19 cellular contexts compared by ENCODE assay signal in genomic region chr5:87246046-87246445, GRCh38. TPM values are rescaled to one million over a fixed set of nuclear protein-coding genes. Genes with fewer than 3 reads are reported as not detected.
DNase-seq lines count a peak whose midpoint lies in the region; ATAC-seq and FAIRE-seq lines count a peak whose summit lies in the region.
"Had no signal": no experiment of that assay in that cellular context is flagged by ENCODE, and none has a peak within 500 bp of the region (broad histone marks: within the 10 kb centered on the region; RNA-seq: fewer than 3 reads in every experiment).

No MANE protein-coding gene starts in this region.

- H3K27me3 ChIP-seq in small intestine (ENCODE audit: control insufficient read depth in 2 of 2, insufficient read depth in 2 of 2, low read length in 2 of 2), result no peaks in the 10 kb centered on the region

- H3K4me3 ChIP-seq in small intestine (ENCODE audit: low read depth in 1 of 2, low read length in 2 of 2), result no peak overlapping the region
- H3K4me3 ChIP-seq: GM12878, K562 had no signal

- H3K27ac ChIP-seq in small intestine (ENCODE audit: low read depth in 1 of 2, low read length in 1 of 2), result no peak overlapping the region

- H3K9me3 ChIP-seq in small intestine (ENCODE audit: control insufficient read depth, low read depth), result no peaks in the 10 kb centered on the region
- H3K9me3 ChIP-seq: SK-N-SH had no signal

- no peak for FAIRE-seq in small intestine (lab: Jason Lieb, UNC)
- FAIRE-seq: GM12878, K562 had no signal

- H3K36me3 ChIP-seq in small intestine (ENCODE audit: control insufficient read depth in 2 of 2, insufficient read depth in 2 of 2, low read length in 2 of 2), result no peaks in the 10 kb centered on the region

- H3K4me1 ChIP-seq in small intestine (ENCODE audit: control insufficient read depth in 2 of 2, insufficient read depth in 1 of 2, low read depth in 1 of 2, low read length in 1 of 2), result no peaks in the 10 kb centered on the region

- DNase-seq in G401 (ENCODE audit: low spot score) (peak; percentile 47), NCI-H2171 (lab: John Stamatoyannopoulos, UW) (peak; percentile 32), cerebellum (ENCODE audit: low spot score) (peak; percentile 9), pulmonary artery endothelial cell (ENCODE audit: low read depth, low spot score) (peak; percentile 17), small intestine (no peak)
- DNase-seq: GOT3, NCI-H1436, NCI-H2029 treated with DMSO at 0.1 percent for 48 hours, NCI-H510A, PC-3, RPMI8226, SHP77 treated with DMSO at 0.1 percent for 48 hours, SK-N-SH, T-helper 1 cell had no signal

- no peak for ATAC-seq in HG03520 (IDR thresholded peaks at IDR 0.05; ENCODE audit: unreplicated experiment)
- ATAC-seq in HG02678 (IDR thresholded peaks at IDR 0.05; ENCODE audit: unreplicated experiment), result no peak
- ATAC-seq: GM12878, HCT116, K562, PC-3 had no signal

- in situ Hi-C loops in G401 (cut with HindIII; ENCODE audit: low sequenced_read_pairs), result no loop called here

RNA-seq across cellular contexts. Expression of gene RASA1, which starts 21.6 kb away (rescaled TPM):
- total RNA-seq in G401 (2014; rRNA removed; shearing (Covaris generic)), result 6.3 and 8.5 TPM in 2 replicates
- 46.8 TPM for total RNA-seq in cerebellum
- 37.7 and 45.1 TPM in 2 replicates for total RNA-seq in pulmonary artery endothelial cell
- 10 to 100 TPM in 2 of 3 donors, 1 to 10 TPM in 1; 9.5 to 14.3 (median 13.0) TPM for polyA plus RNA-seq in small intestine
